Comparison of ENCODE assay signal across 8 cellular contexts in genomic region chr5:10726913-10727517, GRCh38. TPM values are rescaled to one million over a fixed set of nuclear protein-coding genes. Genes with fewer than 3 reads are reported as not detected.
A peak's percentile ranks its signal among the peaks of the same experiment; 100 is the strongest.
DNase-seq lines count a peak whose midpoint lies in the region; ATAC-seq and TF ChIP-seq lines count a peak whose summit lies in the region.

No MANE protein-coding gene starts in this region.

- DNase-seq in activated naive CD4-positive, alpha-beta T cell treated with anti-CD3 and anti-CD28 coated beads for 36 hours: peak; percentile 18
- DNase-seq in activated naive CD4-positive, alpha-beta T cell treated with anti-CD3 and anti-CD28 coated beads, Interleukin-2, amount 50 U/mL, for 16 hours: no peak
- DNase-seq in activated CD8-positive, alpha-beta T cell treated with anti-CD3 and anti-CD28 coated beads for 36 hours: peak; percentile 69
- DNase-seq in thyroid gland (no peak), NCI-H2081 (lab: John Stamatoyannopoulos, UW) (no peak), putamen (ENCODE audit: low spot score) (no peak), NCI-H2171 treated with DMSO at 0.1 percent for 48 hours (lab: John Stamatoyannopoulos, UW) (no peak)

- H3K9me3 ChIP-seq in thyroid gland: no peaks in the 10 kb centered on the region

- no peaks in the 10 kb centered on the region for H3K9me3 Mint-ChIP-seq in activated naive CD4-positive, alpha-beta T cell treated with anti-CD3 and anti-CD28 coated beads for 36 hours
- no peaks in the 10 kb centered on the region for H3K9me3 Mint-ChIP-seq in activated CD8-positive, alpha-beta T cell treated with anti-CD3 and anti-CD28 coated beads for 36 hours

- no peak overlapping the region for H3K4me3 Mint-ChIP-seq in activated naive CD4-positive, alpha-beta T cell treated with anti-CD3 and anti-CD28 coated beads for 36 hours
- H3K4me3 Mint-ChIP-seq in activated CD8-positive, alpha-beta T cell treated with anti-CD3 and anti-CD28 coated beads for 36 hours: no peak overlapping the region

- no peak overlapping the region for H3K27ac Mint-ChIP-seq in activated naive CD4-positive, alpha-beta T cell treated with anti-CD3 and anti-CD28 coated beads for 36 hours
- H3K27ac Mint-ChIP-seq in activated CD8-positive, alpha-beta T cell treated with anti-CD3 and anti-CD28 coated beads for 36 hours: peak overlapping the region; percentile 50

- H3K27me3 ChIP-seq in thyroid gland: no peaks in the 10 kb centered on the region

- ATAC-seq in HG02840 (IDR thresholded peaks at IDR 0.05; ENCODE audit: low FRiP score, unreplicated experiment): peak; percentile 82
- peak; percentile 95 for ATAC-seq in activated CD8-positive, alpha-beta T cell treated with anti-CD3 and anti-CD28 coated beads for 36 hours

- POLR2A ChIA-PET in activated CD8-positive, alpha-beta T cell treated with anti-CD3 and anti-CD28 coated beads for 36 hours (lab: Charles Lee): no interaction called here

- TF ChIP-seq POLR2A in thyroid gland (IDR thresholded peaks at IDR 0.05): no peak

- no peaks in the 10 kb centered on the region for H3K36me3 ChIP-seq in thyroid gland

- peaks cover 13% of the 10 kb centered on the region for H3K4me1 Mint-ChIP-seq in activated naive CD4-positive, alpha-beta T cell treated with anti-CD3 and anti-CD28 coated beads for 36 hours (ENCODE audit: low read depth)
- H3K4me1 Mint-ChIP-seq in activated CD8-positive, alpha-beta T cell treated with anti-CD3 and anti-CD28 coated beads for 36 hours (ENCODE audit: low read depth): peaks cover 23% of the 10 kb centered on the region

- intact Hi-C loops in activated naive CD4-positive, alpha-beta T cell treated with anti-CD3 and anti-CD28 coated beads for 36 hours (cut with micrococcal nuclease): no loop called here
- intact Hi-C loops in activated CD8-positive, alpha-beta T cell treated with anti-CD3 and anti-CD28 coated beads for 36 hours (cut with micrococcal nuclease): no loop called here
- intact Hi-C loops in thyroid gland (cut with DNase I): no loop called here

- H3K27me3 Mint-ChIP-seq in activated naive CD4-positive, alpha-beta T cell treated with anti-CD3 and anti-CD28 coated beads for 36 hours (ENCODE audit: low read depth): no peaks in the 10 kb centered on the region
- H3K27me3 Mint-ChIP-seq in activated CD8-positive, alpha-beta T cell treated with anti-CD3 and anti-CD28 coated beads for 36 hours: no peaks in the 10 kb centered on the region

- 62 to 76% methylated on average over 8 of the region's 8 CpGs for WGBS in thyroid gland, 2 donors

- peaks cover 9% of the 10 kb centered on the region for H3K36me3 Mint-ChIP-seq in activated naive CD4-positive, alpha-beta T cell treated with anti-CD3 and anti-CD28 coated beads for 36 hours (ENCODE audit: low read depth)
- peaks cover 19% of the 10 kb centered on the region for H3K36me3 Mint-ChIP-seq in activated CD8-positive, alpha-beta T cell treated with anti-CD3 and anti-CD28 coated beads for 36 hours (ENCODE audit: low read depth)

- H3K4me1 ChIP-seq in thyroid gland: peaks cover 41 to 43% of the 10 kb centered on the region in 2 donors

- H3K4me3 ChIP-seq in thyroid gland (replicated peaks in 1 of 3): no peak overlapping the region

- CTCF ChIA-PET in activated naive CD4-positive, alpha-beta T cell treated with anti-CD3 and anti-CD28 coated beads for 36 hours (lab: Charles Lee): no interaction called here
- CTCF ChIA-PET in activated CD8-positive, alpha-beta T cell treated with anti-CD3 and anti-CD28 coated beads for 36 hours (lab: Charles Lee): interaction anchor here (1.0 kb wide), 1 partner anchor 25 kb away, joined by 3 read pairs; no protein-coding TSS in a partner anchor

- TF ChIP-seq CTCF in activated CD8-positive, alpha-beta T cell treated with anti-CD3 and anti-CD28 coated beads for 36 hours (IDR thresholded peaks at IDR 0.05): no peak
- no peak for TF ChIP-seq CTCF in thyroid gland (IDR thresholded peaks at IDR 0.05)

- H3K27ac ChIP-seq in thyroid gland: peak overlapping the region; percentile 25 to 97 (median 91)

RNA-seq across cellular contexts. Expression of gene DAP, which starts 34.0 kb away (rescaled TPM):
- 10 to 100 TPM; 29.5 to 29.7 TPM for total RNA-seq in activated naive CD4-positive, alpha-beta T cell treated with anti-CD3 and anti-CD28 coated beads for 36 hours
- 10 to 100 TPM; 42.5 to 45.3 TPM for total RNA-seq in activated CD8-positive, alpha-beta T cell treated with anti-CD3 and anti-CD28 coated beads for 36 hours
- total RNA-seq in thyroid gland: 100 to 1,000 TPM in 3 of 4 donors, 10 to 100 TPM in 1; 66.1 to 130 (median 106) TPM

Comparison
In these comparisons a context has a peak if more than half of its experiments do, and no peak if none do; other contexts are left out.
1. DNase-seq: peak in activated naive CD4-positive, alpha-beta T cell treated with anti-CD3 and anti-CD28 coated beads for 36 hours (single experiment) and activated CD8-positive, alpha-beta T cell treated with anti-CD3 and anti-CD28 coated beads for 36 hours (single experiment); none in activated naive CD4-positive, alpha-beta T cell treated with anti-CD3 and anti-CD28 coated beads, Interleukin-2, amount 50 U/mL, for 16 hours (single experiment), thyroid gland (0 of 2), NCI-H2081 (0 of 2), putamen (single experiment) and NCI-H2171 treated with DMSO at 0.1 percent for 48 hours (single experiment).